ENCODE assay signal across 12 cellular contexts in genomic region chr11:93525601-93526000, GRCh38. TPM values are rescaled to one million over a fixed set of nuclear protein-coding genes. Genes with fewer than 3 reads are reported as not detected.
A peak's percentile ranks its signal among the peaks of the same experiment; 100 is the strongest.
DNase-seq lines count a peak whose midpoint lies in the region; ATAC-seq lines count a peak whose summit lies in the region.
"Had no signal": no experiment of that assay in that cellular context is flagged by ENCODE, and none has a peak within 500 bp of the region (broad histone marks: within the 10 kb centered on the region; RNA-seq: fewer than 3 reads in every experiment).

No MANE protein-coding gene starts in this region.

- H3K27ac ChIP-seq in BLaER1 = peak overlapping the region; percentile 74; the same call in 1 of the 2 replicates

- intact Hi-C loops in Right ventricle myocardium superior (cut with DNase I) = no loop called here

- no peaks in the 10 kb centered on the region for H3K9me3 ChIP-seq in BLaER1

- peak overlapping the region; percentile 85 for H3K4me2 ChIP-seq in BLaER1

- peaks cover 91% of the 10 kb centered on the region for H3K4me1 ChIP-seq in BLaER1

- H3K9ac ChIP-seq in BLaER1 = 0 out of 2 replicates have a peak overlapping the region, but pooled peaks have one; percentile 13

- peaks cover 12% of the 10 kb centered on the region for H4K20me1 ChIP-seq in BLaER1

- no peak overlapping the region for H3K4me3 ChIP-seq in BLaER1

- no peaks in the 10 kb centered on the region for H3K27me3 ChIP-seq in BLaER1

- ATAC-seq in GM21515 (IDR thresholded peaks at IDR 0.05; ENCODE audit: unreplicated experiment) (peak; percentile 25), Right ventricle myocardium superior (ENCODE audit: poor library complexity) (peak; percentile 60)
- ATAC-seq in stimulated activated naive CD8-positive, alpha-beta T cell treated with anti-CD3 and anti-CD28 coated beads, Interleukin-15, Interleukin-2, amounts not matched to agents 100 U/mL and 50 U/mL, for 24 hours = no peak

- no peaks in the 10 kb centered on the region for H3K36me3 ChIP-seq in BLaER1

- DNase-seq in OCI-M1 (lab: John Stamatoyannopoulos, UW) (peak; percentile 31), Right ventricle myocardium superior (peak; percentile 51), SK-N-DZ (ENCODE audit: low spot score) (no peak), NCI-H345 (lab: John Stamatoyannopoulos, UW) (no peak)
- no peak for DNase-seq in stimulated activated naive CD8-positive, alpha-beta T cell treated with anti-CD3 and anti-CD28 coated beads, Interleukin-15, Interleukin-2, amounts not matched to agents 100 U/mL and 50 U/mL, for 24 hours
- no peak for DNase-seq in activated naive CD4-positive, alpha-beta T cell treated with Interleukin-2 at 50 U/mL for 16 hours
- DNase-seq: activated CD4-positive, alpha-beta T cell treated with anti-CD3 and anti-CD28 coated beads for 4 hours; DMS79 treated with DMSO at 0.1 percent for 48 hours; endodermal cell; NCI-H2227 treated with DMSO at 0.1 percent for 48 hours had no signal

RNA-seq across cellular contexts. Expression of gene SMCO4, which starts 17.6 kb away (rescaled TPM):
- total RNA-seq in Right ventricle myocardium superior = 43.4 TPM
- 37.0 and 40.2 TPM in 2 replicates for polyA plus RNA-seq in SK-N-DZ (2014; cell fraction: cytosol; rRNA removed)
- 9.9 and 11.0 TPM in 2 replicates for polyA plus RNA-seq in SK-N-DZ (2014; cell fraction: nucleus; rRNA removed)

Comparison
In these comparisons a context has a peak if more than half of its experiments do, and no peak if none do; other contexts are left out.
1. DNase-seq: peak in OCI-M1 (single experiment) and Right ventricle myocardium superior (single experiment); none in SK-N-DZ (single experiment), stimulated activated naive CD8-positive, alpha-beta T cell treated with anti-CD3 and anti-CD28 coated beads, Interleukin-15, Interleukin-2, amounts not matched to agents 100 U/mL and 50 U/mL, for 24 hours (single experiment), NCI-H345 (single experiment) and activated naive CD4-positive, alpha-beta T cell treated with Interleukin-2 at 50 U/mL for 16 hours (single experiment).